Comparison of ENCODE assay signal across 1 cellular context in genomic region chr1:180071760-180072159, GRCh38.
TF ChIP-seq lines count a peak whose summit lies in the region.

No MANE protein-coding gene starts in this region.

TF ChIP-seq in K562, 482 proteins besides CTCF, POLR2A, EP300 and RAD21 (continued from another document):
- TF ChIP-seq MAFK (IDR thresholded peaks at IDR 0.05; ENCODE audit: low read length) (peak; percentile 74), ARID3A (IDR thresholded peaks at IDR 0.05; ENCODE audit: borderline replicate concordance, low read depth, low read length) (no peak), HMG20B (CRISPR knock-in tag; IDR thresholded peaks at IDR 0.05) (no peak), BRF2 (IDR thresholded peaks at IDR 0.05; ENCODE audit: borderline replicate concordance, insufficient read depth, insufficient read length) (no peak), SLC30A9 (CRISPR knock-in tag; IDR thresholded peaks at IDR 0.05) (no peak), C11orf30 (IDR thresholded peaks at IDR 0.05; ENCODE audit: low read depth) (peak; percentile 61), RBM22 (IDR thresholded peaks at IDR 0.05; ENCODE audit: low read depth, low read length, poor library complexity, severe bottlenecking) (no peak), ZNF609 (CRISPR knock-in tag; IDR thresholded peaks at IDR 0.05; ENCODE audit: borderline replicate concordance) (no peak), RBM34 (IDR thresholded peaks at IDR 0.05; ENCODE audit: borderline replicate concordance, insufficient read depth, low read length) (no peak), HDAC6 (IDR thresholded peaks at IDR 0.05; ENCODE audit: low read depth, low read length) (no peak), MAFG (tag; conservative IDR thresholded peaks at IDR 0.05) (peak; percentile 36; the same call in 1 of the 2 replicates), BCL6 (CRISPR knock-in tag; IDR thresholded peaks at IDR 0.05) (no peak), ZHX1 (conservative IDR thresholded peaks at IDR 0.05; ENCODE audit: low read length) (no peak), XRCC4 (IDR thresholded peaks at IDR 0.05; ENCODE audit: extremely low read depth, insufficient read depth, insufficient read length) (no peak), MAFF (IDR thresholded peaks at IDR 0.05; ENCODE audit: low read length) (peak; percentile 66), ZNF277 (CRISPR knock-in tag; IDR thresholded peaks at IDR 0.05; ENCODE audit: borderline replicate concordance) (no peak), TAF1 (IDR thresholded peaks at IDR 0.05; ENCODE audit: control insufficient read depth, extremely low read depth, insufficient read depth, low read length, severe bottlenecking) (no peak), U2AF1 (optimal IDR thresholded peaks at IDR 0.05; ENCODE audit: low read depth, low read length) (no peak), ILF3 (IDR thresholded peaks at IDR 0.05; ENCODE audit: borderline replicate concordance) (no peak), RFX7 (CRISPR knock-in tag; IDR thresholded peaks at IDR 0.05) (no peak), ZNF584 (CRISPR knock-in tag; IDR thresholded peaks at IDR 0.05; ENCODE audit: low read depth) (no peak)
